In the genomic region with DNA sequence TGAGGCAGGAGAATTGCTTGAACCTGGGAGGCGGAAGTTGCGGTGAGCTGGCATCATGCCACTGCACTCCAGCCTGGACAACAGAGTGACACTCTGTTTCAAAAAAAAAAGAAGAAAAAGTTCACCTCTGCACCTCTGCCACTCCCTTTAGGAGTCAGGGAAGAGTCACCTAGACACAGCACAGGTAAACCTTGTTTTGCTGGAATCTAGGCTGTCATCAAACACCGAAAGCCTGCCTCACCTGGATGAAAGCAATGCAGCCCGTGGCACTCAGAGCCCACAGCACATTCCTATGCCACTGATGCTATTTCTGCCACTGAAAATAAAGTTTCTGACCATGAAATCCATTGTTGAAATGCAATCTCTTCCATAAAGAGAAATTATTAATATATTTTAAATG, we compare ENCODE assay signal across 24 cellular contexts. TPM values are rescaled to one million over a fixed set of nuclear protein-coding genes. Genes with fewer than 3 reads are reported as not detected.
"Had no signal": no experiment of that assay in that cellular context is flagged by ENCODE, and none has a peak within 500 bp of the region (broad histone marks: within the 10 kb centered on the region; RNA-seq: fewer than 3 reads in every experiment).

No MANE protein-coding gene starts in this region.

- H3K36me3 ChIP-seq: MG63 had no signal

- H3K27ac ChIP-seq: RWPE1 had no signal

- H3K4me3 ChIP-seq: MG63 had no signal

- H3K9ac ChIP-seq: SK-N-SH had no signal

- ATAC-seq: HepG2, Panc1 had no signal

- DNase-seq: IMR-90, Karpas-422, KG1, MG63, NCI-H1092, NCI-H1105 treated with DMSO at 0.1 percent for 48 hours, NCI-H1417 treated with DMSO at 0.1 percent for 48 hours, NCI-H146, NCI-H1694 treated with DMSO at 0.1 percent for 48 hours, NCI-H1930, NCI-H2081, NCI-H2107, NCI-H2227 treated with DMSO at 0.1 percent for 48 hours, NCI-H524, NCI-H526 treated with DMSO at 0.1 percent for 48 hours, NCI-H774, SHP77, SK-N-SH, SW 1271 had no signal

- H3K9me3 ChIP-seq: MG63, SK-N-SH had no signal

- H3K4me2 ChIP-seq: SK-N-SH had no signal

- H3K9me2 ChIP-seq: SK-N-SH had no signal

RNA-seq across cellular contexts. Expression of a gene that starts 22.2 kb away (rescaled TPM):
- total RNA-seq: HepG2, HT1080, IMR-90, SK-MEL-5 had no signal
- polyA plus RNA-seq: HepG2 had no signal

RNA-seq across cellular contexts. Expression of a gene that starts 46.7 kb away (rescaled TPM):
- total RNA-seq: IMR-90 had no signal
- polyA plus RNA-seq: IMR-90 had no signal
